ENCODE assay signal across 2 cellular contexts in genomic region chr1:232062967-232063366, GRCh38.
TF ChIP-seq lines count a peak whose summit lies in the region.

No MANE protein-coding gene starts in this region.

TF ChIP-seq in GM23338, 12 proteins besides CTCF, POLR2A, EP300 and RAD21:
- TF ChIP-seq CREB1 (CRISPR knock-in tag; IDR thresholded peaks at IDR 0.05; ENCODE audit: low read depth), result no peak
- TF ChIP-seq NANOG (IDR thresholded peaks at IDR 0.05; ENCODE audit: borderline replicate concordance), result no peak
- no peak for TF ChIP-seq EZH2 (IDR thresholded peaks at IDR 0.05; ENCODE audit: low read depth, unreplicated experiment)
- no peak for TF ChIP-seq EZH2phosphoT487 (IDR thresholded peaks at IDR 0.05; ENCODE audit: unreplicated experiment)
- TF ChIP-seq REST (IDR thresholded peaks at IDR 0.05; ENCODE audit: unreplicated experiment), result no peak
- no peak for TF ChIP-seq STAT1 (IDR thresholded peaks at IDR 0.05; ENCODE audit: unreplicated experiment)

TF ChIP-seq in H1, 55 proteins besides CTCF, POLR2A, EP300 and RAD21:
- TF ChIP-seq BRCA1 (IDR thresholded peaks at IDR 0.05; ENCODE audit: low read depth, low read length) (no peak), TCF12 (IDR thresholded peaks at IDR 0.05; ENCODE audit: low read depth, low read length) (peak; percentile 56; the same call in 1 of the 2 replicates)
TF ChIP-seq in H1: peak in this region for 1.
